ENCODE assay signal across 1 cellular context in genomic region chr22:19847345-19847632, GRCh38.
TF ChIP-seq lines count a peak whose summit lies in the region.

No MANE protein-coding gene starts in this region.

TF ChIP-seq in HepG2, 621 proteins besides CTCF, POLR2A, EP300 and RAD21:
- TF ChIP-seq STAG1 (CRISPR knock-in tag; IDR thresholded peaks at IDR 0.05) = no peak
- no peak for TF ChIP-seq SP4 (CRISPR knock-in tag; IDR thresholded peaks at IDR 0.05)
- no peak for TF ChIP-seq SNRNP70 (IDR thresholded peaks at IDR 0.05; ENCODE audit: low read depth, low read length)
- no peak for TF ChIP-seq ZNF891 (CRISPR knock-in tag; IDR thresholded peaks at IDR 0.05)
- TF ChIP-seq PAXIP1 (CRISPR knock-in tag; conservative IDR thresholded peaks at IDR 0.05) = no peak
- TF ChIP-seq HOXA7 (CRISPR knock-in tag; IDR thresholded peaks at IDR 0.05) = no peak
- TF ChIP-seq MLXIP (CRISPR knock-in tag; IDR thresholded peaks at IDR 0.05; ENCODE audit: borderline replicate concordance) = no peak
- no peak for TF ChIP-seq ZNF776 (CRISPR knock-in tag; IDR thresholded peaks at IDR 0.05)
- TF ChIP-seq SRY (CRISPR knock-in tag; IDR thresholded peaks at IDR 0.05) = no peak
TF ChIP-seq in HepG2: peak in this region for 0.
